ENCODE assay signal across 23 cellular contexts in genomic region chr11:8127442-8127841, GRCh38. TPM values are rescaled to one million over a fixed set of nuclear protein-coding genes. Genes with fewer than 3 reads are reported as not detected.
"Had no signal": no experiment of that assay in that cellular context is flagged by ENCODE, and none has a peak within 500 bp of the region (broad histone marks: within the 10 kb centered on the region; RNA-seq: fewer than 3 reads in every experiment).

No MANE protein-coding gene starts in this region.

- H3K79me2 ChIP-seq: hepatocyte had no signal

- H3K36me3 ChIP-seq: esophagus squamous epithelium, neural progenitor cell, ovary, tibial artery, upper lobe of left lung, uterus had no signal

- H2AFZ ChIP-seq: hepatocyte, neural progenitor cell had no signal

- H3K9ac ChIP-seq: neural progenitor cell had no signal

- DNase-seq: cortex of kidney; dorsolateral prefrontal cortex; effector CD8-positive, alpha-beta T cell; esophagus squamous epithelium; foreskin fibroblast; head of caudate nucleus; kidney; left cardiac atrium; left ventricle myocardium superior; mucosa of descending colon; naive thymus-derived CD8-positive, alpha-beta T cell; nucleus accumbens; ovary; right cardiac atrium; small intestine; stimulated activated CD4-positive, alpha-beta T cell treated with anti-CD3 and anti-CD28 coated beads, Interleukin-12 subunit alpha, Interleukin-12 subunit beta, amount 100 ng/mL, for 4 hours; stimulated activated CD4-positive, alpha-beta T cell treated with anti-CD3 and anti-CD28 coated beads, Interleukin-2, amount 100 ng/mL, for 48 hours; tibial artery; upper lobe of left lung; uterus had no signal

- H3K27me3 ChIP-seq: dorsolateral prefrontal cortex, esophagus squamous epithelium, hepatocyte, neural progenitor cell, ovary, tibial artery, upper lobe of left lung, uterus had no signal

- H3K4me1 ChIP-seq: esophagus squamous epithelium, neural progenitor cell, tibial artery, upper lobe of left lung, uterus had no signal

- H3K27ac ChIP-seq: esophagus squamous epithelium, hepatocyte, neural progenitor cell, ovary, tibial artery, upper lobe of left lung, uterus had no signal

- H3K9me3 ChIP-seq: esophagus squamous epithelium, mucosa of descending colon, ovary, tibial artery, upper lobe of left lung, uterus had no signal

- H3K4me2 ChIP-seq: hepatocyte, neural progenitor cell had no signal

- H3K4me3 ChIP-seq: dorsolateral prefrontal cortex, esophagus squamous epithelium, hepatocyte, lung, mucosa of descending colon, neural progenitor cell, ovary, tibial artery, upper lobe of left lung, uterus had no signal

RNA-seq across cellular contexts. Expression of gene TUB, which starts 46.4 kb away (rescaled TPM):
- total RNA-seq: naive thymus-derived CD8-positive, alpha-beta T cell had no signal
